In the genomic region with DNA sequence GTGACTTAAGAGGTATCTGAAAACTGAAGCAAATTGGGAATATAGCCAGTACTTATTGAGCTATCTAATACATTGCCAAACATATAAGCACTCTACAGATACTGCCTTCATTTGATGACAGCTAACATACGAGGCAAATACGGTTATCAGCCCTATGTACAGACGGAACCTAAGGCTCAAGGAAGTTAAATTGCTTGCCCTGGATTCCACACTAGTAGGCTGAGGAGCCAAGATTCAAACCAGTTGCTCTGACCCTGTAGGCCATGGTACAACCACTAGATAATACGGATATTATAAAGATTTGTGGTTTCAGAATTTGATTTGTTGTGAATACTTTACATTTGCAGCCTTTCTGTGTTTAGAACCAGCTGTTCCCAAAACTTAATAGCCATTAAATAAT, we compare ENCODE assay signal across 1 cellular context.
TF ChIP-seq lines count a peak whose summit lies in the region.

No MANE protein-coding gene starts in this region.

TF ChIP-seq in SK-N-SH treated with all-trans-retinoic acid at 6 μM for 48 hours, 23 proteins besides CTCF, POLR2A, EP300 and RAD21 (continued from another document):
- TF ChIP-seq, protein P1, sequence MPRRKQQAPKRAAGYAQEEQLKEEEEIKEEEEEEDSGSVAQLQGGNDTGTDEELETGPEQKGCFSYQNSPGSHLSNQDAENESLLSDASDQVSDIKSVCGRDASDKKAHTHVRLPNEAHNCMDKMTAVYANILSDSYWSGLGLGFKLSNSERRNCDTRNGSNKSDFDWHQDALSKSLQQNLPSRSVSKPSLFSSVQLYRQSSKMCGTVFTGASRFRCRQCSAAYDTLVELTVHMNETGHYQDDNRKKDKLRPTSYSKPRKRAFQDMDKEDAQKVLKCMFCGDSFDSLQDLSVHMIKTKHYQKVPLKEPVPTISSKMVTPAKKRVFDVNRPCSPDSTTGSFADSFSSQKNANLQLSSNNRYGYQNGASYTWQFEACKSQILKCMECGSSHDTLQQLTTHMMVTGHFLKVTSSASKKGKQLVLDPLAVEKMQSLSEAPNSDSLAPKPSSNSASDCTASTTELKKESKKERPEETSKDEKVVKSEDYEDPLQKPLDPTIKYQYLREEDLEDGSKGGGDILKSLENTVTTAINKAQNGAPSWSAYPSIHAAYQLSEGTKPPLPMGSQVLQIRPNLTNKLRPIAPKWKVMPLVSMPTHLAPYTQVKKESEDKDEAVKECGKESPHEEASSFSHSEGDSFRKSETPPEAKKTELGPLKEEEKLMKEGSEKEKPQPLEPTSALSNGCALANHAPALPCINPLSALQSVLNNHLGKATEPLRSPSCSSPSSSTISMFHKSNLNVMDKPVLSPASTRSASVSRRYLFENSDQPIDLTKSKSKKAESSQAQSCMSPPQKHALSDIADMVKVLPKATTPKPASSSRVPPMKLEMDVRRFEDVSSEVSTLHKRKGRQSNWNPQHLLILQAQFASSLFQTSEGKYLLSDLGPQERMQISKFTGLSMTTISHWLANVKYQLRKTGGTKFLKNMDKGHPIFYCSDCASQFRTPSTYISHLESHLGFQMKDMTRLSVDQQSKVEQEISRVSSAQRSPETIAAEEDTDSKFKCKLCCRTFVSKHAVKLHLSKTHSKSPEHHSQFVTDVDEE (CRISPR knock-in tag; IDR thresholded peaks at IDR 0.05): no peak
TF ChIP-seq in SK-N-SH treated with all-trans-retinoic acid at 6 μM for 48 hours: peak in this region for 0.
